ENCODE assay signal across 19 cellular contexts in the genomic region with DNA sequence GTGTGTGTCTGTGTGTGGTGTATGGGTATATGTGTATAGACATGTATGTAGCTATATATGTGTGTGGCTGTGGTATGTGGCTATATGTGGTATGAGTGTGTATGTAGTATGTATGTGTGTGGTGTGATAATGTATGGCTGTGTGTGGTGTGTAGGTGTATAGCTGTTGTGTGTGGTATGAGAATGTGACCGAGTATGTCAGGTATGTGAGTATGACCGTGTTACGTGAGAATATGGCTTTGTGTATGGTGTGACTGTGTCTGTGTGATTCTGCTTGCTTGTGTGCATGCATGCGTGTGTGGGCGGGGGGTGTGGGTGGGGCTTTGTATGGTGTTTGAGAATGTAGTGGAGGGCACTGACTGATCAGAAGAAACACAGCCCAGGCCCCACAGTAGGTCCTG. TPM values are rescaled to one million over a fixed set of nuclear protein-coding genes. Genes with fewer than 3 reads are reported as not detected.
DNase-seq lines count a peak whose midpoint lies in the region; ATAC-seq, FAIRE-seq and TF ChIP-seq lines count a peak whose summit lies in the region.
"Had no signal": no experiment of that assay in that cellular context is flagged by ENCODE, and none has a peak within 500 bp of the region (broad histone marks: within the 10 kb centered on the region; RNA-seq: fewer than 3 reads in every experiment).

No MANE protein-coding gene starts in this region.

- intact Hi-C loops in activated B cell treated with CpG ODN at 0.5 μM for 24 hours (cut with micrococcal nuclease), result loop anchor here (5.0 kb wide), 1 partner anchor 72 kb away; no protein-coding TSS in a partner anchor
- intact Hi-C loops in naive thymus-derived CD4-positive, alpha-beta T cell (cut with micrococcal nuclease), result loop anchor here (5.0 to 10.0 kb wide), 4 partner anchors 388 to 1125 kb away; partner anchors contain the start of genes ATP6V0B (in 1 of the 2), B4GALT2 (in 1 of the 2), CCDC30 (in 1 of the 2) and DPH2 (in 1 of the 2)

- H3K9me3 Mint-ChIP-seq in activated B cell treated with CpG ODN at 0.5 μM for 24 hours (no peaks in the 10 kb centered on the region), neural crest cell (peaks cover 7% of the 10 kb centered on the region)
- peaks cover 0 to 40% (median 8%) of the 10 kb centered on the region in 11 donors for H3K9me3 Mint-ChIP-seq in naive thymus-derived CD4-positive, alpha-beta T cell
- H3K9me3 Mint-ChIP-seq: GM23338 had no signal

- H3K27me3 Mint-ChIP-seq in activated B cell treated with CpG ODN at 0.5 μM for 24 hours, result no peaks in the 10 kb centered on the region
- no peaks in the 10 kb centered on the region for H3K27me3 Mint-ChIP-seq in neural crest cell (ENCODE audit: low read depth)
- no peaks in the 10 kb centered on the region for H3K27me3 Mint-ChIP-seq in naive thymus-derived CD4-positive, alpha-beta T cell
- H3K27me3 Mint-ChIP-seq: CD4-positive, CD25-positive, alpha-beta regulatory T cell had no signal

- H3K4me2 ChIP-seq in DND-41 (ENCODE audit: insufficient read depth, low read length), result 0 out of 2 replicates have a peak overlapping the region, but pooled peaks have one; percentile 25
- H3K4me2 ChIP-seq: GM23338, KMS-11 had no signal

- no peak overlapping the region for H3K9ac ChIP-seq in DND-41 (ENCODE audit: low read depth, low read length)
- H3K9ac ChIP-seq: KMS-11 had no signal

- H2AFZ ChIP-seq in DND-41 (ENCODE audit: low read depth, low read length), result no peak overlapping the region
- H2AFZ ChIP-seq: GM23338 had no signal

- H3K4me3 Mint-ChIP-seq in activated B cell treated with CpG ODN at 0.5 μM for 24 hours (no peak overlapping the region), neural crest cell (peak overlapping the region; percentile 2)
- peak overlapping the region in 1 of 10 donors; percentile 3 for H3K4me3 Mint-ChIP-seq in naive thymus-derived CD4-positive, alpha-beta T cell
- H3K4me3 Mint-ChIP-seq: GM23338 had no signal

- ATAC-seq in DND-41 (ENCODE audit: insufficient read depth, low read depth) (no peak), activated B cell treated with CpG ODN at 0.5 μM for 24 hours (ENCODE audit: low read depth) (no peak), GM18909 (IDR thresholded peaks at IDR 0.05; ENCODE audit: poor library complexity, unreplicated experiment) (no peak)
- no peak for ATAC-seq in naive thymus-derived CD4-positive, alpha-beta T cell
- ATAC-seq: GM23338, Panc1 had no signal

- CTCF ChIA-PET in activated B cell treated with CpG ODN at 0.5 μM for 24 hours (lab: Charles Lee), result interaction anchor here (1.3 kb wide), 1 partner anchor 63 kb away, joined by 3 read pairs; no protein-coding TSS in a partner anchor
- CTCF ChIA-PET in naive thymus-derived CD4-positive, alpha-beta T cell (lab: Charles Lee), result no interaction called here

- no peaks in the 10 kb centered on the region for H3K9me3 ChIP-seq in DND-41 (ENCODE audit: insufficient read depth, low read length, severe bottlenecking)
- peaks cover 0 to 12% (median 0%) of the 10 kb centered on the region in 3 experiments for H3K9me3 ChIP-seq in naive thymus-derived CD4-positive, alpha-beta T cell (ENCODE audit: control insufficient read depth in 2 of 3, low read length in 3 of 3)
- H3K9me3 ChIP-seq: HAP-1 had no signal

- H3K4me3 ChIP-seq in DND-41 (ENCODE audit: low read depth in 1 of 2, low read length in 2 of 2), result no peak overlapping the region
- H3K4me3 ChIP-seq in naive thymus-derived CD4-positive, alpha-beta T cell (ENCODE audit: low read length), result no peak overlapping the region
- H3K4me3 ChIP-seq: GM23338, HAP-1 had no signal

- TF ChIP-seq POLR2A in GM12891 (IDR thresholded peaks at IDR 0.05; ENCODE audit: low read depth, low read length), result no peak

- no peak for TF ChIP-seq CTCF in DND-41 (IDR thresholded peaks at IDR 0.05; ENCODE audit: borderline replicate concordance, extremely low read depth, low read length, poor library complexity, severe bottlenecking)
- TF ChIP-seq CTCF in activated B cell treated with CpG ODN at 0.5 μM for 24 hours (IDR thresholded peaks at IDR 0.05), result no peak
- TF ChIP-seq CTCF in neural crest cell (conservative IDR thresholded peaks at IDR 0.05), result no peak

- H3K4me1 ChIP-seq in DND-41 (ENCODE audit: insufficient read depth, low read length), result peaks cover 37% of the 10 kb centered on the region
- H3K4me1 ChIP-seq in naive thymus-derived CD4-positive, alpha-beta T cell (ENCODE audit: control insufficient read depth in 2 of 2, insufficient read depth in 2 of 2, low read length in 2 of 2), result peaks cover 11 to 22% of the 10 kb centered on the region in 2 donors

- peaks cover 34% of the 10 kb centered on the region for H3K36me3 ChIP-seq in DND-41 (ENCODE audit: insufficient read depth, low read length)
- peaks cover 0 to 26% (median 0%) of the 10 kb centered on the region in 3 experiments for H3K36me3 ChIP-seq in naive thymus-derived CD4-positive, alpha-beta T cell (ENCODE audit: control insufficient read depth in 2 of 3, insufficient read depth in 3 of 3, low read length in 3 of 3)

- peak; percentile 86 for FAIRE-seq in GM12891 (lab: Jason Lieb, UNC)

- peaks cover 20% of the 10 kb centered on the region for H3K79me2 ChIP-seq in DND-41 (ENCODE audit: insufficient read depth, low read length)

- H3K36me3 Mint-ChIP-seq in activated B cell treated with CpG ODN at 0.5 μM for 24 hours (ENCODE audit: low read depth) (peaks cover 37% of the 10 kb centered on the region), neural crest cell (ENCODE audit: low read depth) (peaks cover 42% of the 10 kb centered on the region)
- H3K36me3 Mint-ChIP-seq in naive thymus-derived CD4-positive, alpha-beta T cell, result peaks cover 9 to 40% (median 36%) of the 10 kb centered on the region in 5 donors

- DNase-seq in DND-41, result no peak
- DNase-seq in GM12891 (ENCODE audit: insufficient read length, low spot score), result no peak
- DNase-seq in activated B cell treated with CpG ODN at 0.5 μM for 24 hours, result no peak
- DNase-seq in neural crest cell (ENCODE audit: low read depth, low spot score), result no peak
- DNase-seq in naive thymus-derived CD4-positive, alpha-beta T cell, result no peak
- no peak for DNase-seq in cerebellar cortex (ENCODE audit: low spot score)
- DNase-seq: CD4-positive, CD25-positive, alpha-beta regulatory T cell; NCI-H1105; NCI-H146; NCI-H2029; NCI-H2227 treated with DMSO at 0.1 percent for 48 hours; NCI-H510A treated with DMSO at 0.1 percent for 48 hours; NCI-H748 treated with DMSO at 0.1 percent for 48 hours; SIG-M5 had no signal

- POLR2A ChIA-PET in activated B cell treated with CpG ODN at 0.5 μM for 24 hours (lab: Charles Lee), result interaction anchor here (0.7 kb wide), 1 partner anchor 82 kb away, joined by 5 read pairs; no protein-coding TSS in a partner anchor
- POLR2A ChIA-PET in naive thymus-derived CD4-positive, alpha-beta T cell (lab: Charles Lee), result no interaction called here

- H3K27ac ChIP-seq in DND-41 (ENCODE audit: low read length), result no peak overlapping the region
- H3K27ac ChIP-seq in naive thymus-derived CD4-positive, alpha-beta T cell (ENCODE audit: low read depth, low read length), result no peak overlapping the region
- H3K27ac ChIP-seq: KMS-11 had no signal

- peaks cover 8% of the 10 kb centered on the region for H4K20me1 ChIP-seq in DND-41 (ENCODE audit: insufficient read depth, low read length)

- H3K27ac Mint-ChIP-seq in activated B cell treated with CpG ODN at 0.5 μM for 24 hours (peak overlapping the region; percentile 19), neural crest cell (ENCODE audit: unreplicated experiment) (no peak overlapping the region)
- H3K27ac Mint-ChIP-seq in naive thymus-derived CD4-positive, alpha-beta T cell, result peak overlapping the region in 2 of 9 donors; percentile 1 to 16
- H3K27ac Mint-ChIP-seq: GM23338 had no signal

- no peaks in the 10 kb centered on the region for H3K27me3 ChIP-seq in DND-41 (ENCODE audit: insufficient read depth, low read length, poor library complexity)
- no peaks in the 10 kb centered on the region for H3K27me3 ChIP-seq in naive thymus-derived CD4-positive, alpha-beta T cell (ENCODE audit: control insufficient read depth in 2 of 2, insufficient read depth in 2 of 2, low read length in 2 of 2)

- peaks cover 66% of the 10 kb centered on the region for H3K4me1 Mint-ChIP-seq in activated B cell treated with CpG ODN at 0.5 μM for 24 hours
- peaks cover 35% of the 10 kb centered on the region for H3K4me1 Mint-ChIP-seq in neural crest cell
- peaks cover 20 to 38% (median 34%) of the 10 kb centered on the region in 7 donors for H3K4me1 Mint-ChIP-seq in naive thymus-derived CD4-positive, alpha-beta T cell

TF ChIP-seq in GM12891, 5 proteins besides CTCF, POLR2A, EP300 and RAD21:
- TF ChIP-seq POLR2AphosphoS5 (IDR thresholded peaks at IDR 0.05; ENCODE audit: low read depth, low read length), result no peak
- TF ChIP-seq PAX5 (IDR thresholded peaks at IDR 0.05; ENCODE audit: insufficient read depth, low read length, severe bottlenecking), result no peak
- no peak for TF ChIP-seq SPI1 (IDR thresholded peaks at IDR 0.05; ENCODE audit: low read depth, low read length)
- TF ChIP-seq TAF1 (IDR thresholded peaks at IDR 0.05; ENCODE audit: low read depth, low read length), result no peak
- no peak for TF ChIP-seq POU2F2 (IDR thresholded peaks at IDR 0.05; ENCODE audit: low read depth, low read length)

RNA-seq across cellular contexts. Expression of gene ZNF691, which starts 3.5 kb away (rescaled TPM):
- 5.1 TPM for polyA plus RNA-seq in GM12891 (2012; ENCODE audit: low read depth, missing spikeins)
- total RNA-seq in activated B cell treated with CpG ODN at 0.5 μM for 24 hours (13.1 and 16.1 TPM in 2 replicates), neural crest cell (19.1 TPM in 2 replicates)
- 10 to 100 TPM in 3 of 5 experiments, 1 to 10 TPM in 2; 3.5 to 17.2 (median 12.8) TPM for total RNA-seq in naive thymus-derived CD4-positive, alpha-beta T cell
- polyA plus RNA-seq in naive thymus-derived CD4-positive, alpha-beta T cell, result 10 to 100 TPM; 11.5 to 12.4 TPM

RNA-seq across cellular contexts. Expression of gene SVBP, which starts 32.7 kb away (rescaled TPM):
- 16.1 TPM for polyA plus RNA-seq in GM12891 (2012; ENCODE audit: low read depth, missing spikeins)
- total RNA-seq in activated B cell treated with CpG ODN at 0.5 μM for 24 hours, result 21.5 and 22.4 TPM in 2 replicates
- total RNA-seq in neural crest cell, result 46.5 and 47.9 TPM in 2 replicates
- total RNA-seq in naive thymus-derived CD4-positive, alpha-beta T cell, result 10 to 100 TPM; 12.7 to 22.2 (median 17.8) TPM
- 10 to 100 TPM; 36.3 to 47.2 TPM for polyA plus RNA-seq in naive thymus-derived CD4-positive, alpha-beta T cell

RNA-seq across cellular contexts. Expression of gene ERMAP, which starts 33.0 kb away (rescaled TPM):
- 2.7 TPM for polyA plus RNA-seq in GM12891 (2012; ENCODE audit: low read depth, missing spikeins)
- total RNA-seq in activated B cell treated with CpG ODN at 0.5 μM for 24 hours, result 7.1 and 10.7 TPM in 2 replicates
- 7.1 and 8.8 TPM in 2 replicates for total RNA-seq in neural crest cell
- total RNA-seq in naive thymus-derived CD4-positive, alpha-beta T cell, result 10 to 100 TPM in 1 of 5 experiments, 1 to 10 TPM in 4; 6.1 to 10.3 (median 6.7) TPM
- 1 to 10 TPM; 1.9 to 2.9 TPM for polyA plus RNA-seq in naive thymus-derived CD4-positive, alpha-beta T cell
